In the genomic region with DNA sequence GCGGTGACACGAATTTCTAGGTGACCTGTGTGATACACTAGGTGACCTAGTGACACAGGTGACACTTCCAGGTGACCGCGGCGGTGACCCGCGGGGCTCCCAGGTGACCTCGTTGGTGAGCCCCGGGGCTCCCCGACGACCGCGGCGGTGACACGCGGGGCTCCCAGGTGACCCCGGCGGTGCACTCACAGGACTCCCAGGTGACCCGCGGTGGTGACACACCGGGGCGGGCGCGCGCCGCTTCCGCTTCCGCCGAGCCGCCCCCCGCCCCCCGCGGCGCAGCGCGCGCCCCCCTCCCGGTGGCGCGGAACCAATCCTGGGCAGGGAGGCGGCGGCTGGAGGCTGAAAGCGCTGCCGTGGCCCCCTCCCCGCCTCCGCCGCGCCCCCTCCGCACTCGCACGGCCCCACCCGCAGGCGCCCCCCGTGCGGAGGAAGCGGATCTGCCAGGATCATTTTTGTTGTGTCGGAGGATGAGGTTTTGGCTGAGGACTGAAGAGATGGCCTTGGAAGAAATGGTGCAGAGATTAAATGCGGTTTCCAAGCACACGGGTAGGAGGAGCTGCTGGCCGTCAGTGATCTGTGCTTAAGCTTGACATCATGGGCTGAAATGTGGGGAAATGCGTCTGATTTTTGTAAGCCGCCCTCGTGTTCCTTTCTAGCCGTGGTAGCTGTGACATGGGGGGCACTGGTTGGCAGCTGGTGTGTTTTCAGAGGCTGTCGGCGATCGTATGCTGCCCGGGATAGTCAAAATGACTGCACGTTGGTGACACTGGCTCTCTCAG, we compare ENCODE assay signal across 8 cellular contexts. TPM values are rescaled to one million over a fixed set of nuclear protein-coding genes. Genes with fewer than 3 reads are reported as not detected.
A peak's percentile ranks its signal among the peaks of the same experiment; 100 is the strongest.
DNase-seq lines count a peak whose midpoint lies in the region; ATAC-seq, FAIRE-seq and TF ChIP-seq lines count a peak whose summit lies in the region.

A gene with protein sequence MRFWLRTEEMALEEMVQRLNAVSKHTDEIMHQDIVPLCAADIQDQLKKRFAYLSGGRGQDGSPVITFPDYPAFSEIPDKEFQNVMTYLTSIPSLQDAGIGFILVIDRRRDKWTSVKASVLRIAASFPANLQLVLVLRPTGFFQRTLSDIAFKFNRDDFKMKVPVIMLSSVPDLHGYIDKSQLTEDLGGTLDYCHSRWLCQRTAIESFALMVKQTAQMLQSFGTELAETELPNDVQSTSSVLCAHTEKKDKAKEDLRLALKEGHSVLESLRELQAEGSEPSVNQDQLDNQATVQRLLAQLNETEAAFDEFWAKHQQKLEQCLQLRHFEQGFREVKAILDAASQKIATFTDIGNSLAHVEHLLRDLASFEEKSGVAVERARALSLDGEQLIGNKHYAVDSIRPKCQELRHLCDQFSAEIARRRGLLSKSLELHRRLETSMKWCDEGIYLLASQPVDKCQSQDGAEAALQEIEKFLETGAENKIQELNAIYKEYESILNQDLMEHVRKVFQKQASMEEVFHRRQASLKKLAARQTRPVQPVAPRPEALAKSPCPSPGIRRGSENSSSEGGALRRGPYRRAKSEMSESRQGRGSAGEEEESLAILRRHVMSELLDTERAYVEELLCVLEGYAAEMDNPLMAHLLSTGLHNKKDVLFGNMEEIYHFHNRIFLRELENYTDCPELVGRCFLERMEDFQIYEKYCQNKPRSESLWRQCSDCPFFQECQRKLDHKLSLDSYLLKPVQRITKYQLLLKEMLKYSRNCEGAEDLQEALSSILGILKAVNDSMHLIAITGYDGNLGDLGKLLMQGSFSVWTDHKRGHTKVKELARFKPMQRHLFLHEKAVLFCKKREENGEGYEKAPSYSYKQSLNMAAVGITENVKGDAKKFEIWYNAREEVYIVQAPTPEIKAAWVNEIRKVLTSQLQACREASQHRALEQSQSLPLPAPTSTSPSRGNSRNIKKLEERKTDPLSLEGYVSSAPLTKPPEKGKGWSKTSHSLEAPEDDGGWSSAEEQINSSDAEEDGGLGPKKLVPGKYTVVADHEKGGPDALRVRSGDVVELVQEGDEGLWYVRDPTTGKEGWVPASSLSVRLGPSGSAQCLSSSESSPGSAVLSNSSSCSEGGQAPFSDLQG (plus strand): TSS at position 305 of the 782 bp plus-strand sequence. CDS start 166 bp downstream, at position 471.

- no peak within 1 kb of the TSS for H3K9ac ChIP-seq in MM.1S (ENCODE audit: low read length)

- ATAC-seq in HG02870 (IDR thresholded peaks at IDR 0.05; ENCODE audit: unreplicated experiment): no peak

- no peaks in the 10 kb centered on the region for H3K79me2 ChIP-seq in MM.1S (ENCODE audit: low read length)

- H3K9me3 ChIP-seq in MM.1S (replicated peaks; ENCODE audit: insufficient read depth, low read length): no peaks in the 10 kb centered on the region

- peak within 1 kb of the TSS; percentile 31; the same call in 1 of the 2 replicates for H3K4me3 ChIP-seq in MM.1S (ENCODE audit: low read length)

- H4K20me1 ChIP-seq in MM.1S (ENCODE audit: insufficient read depth, low read length): no peaks in the 10 kb centered on the region

- FAIRE-seq in GM12892 (lab: Jason Lieb, UNC): no peak

- no peaks in the 10 kb centered on the region for H3K9me2 ChIP-seq in MM.1S (replicated peaks; ENCODE audit: insufficient read depth, low read length)

- no peaks in the 10 kb centered on the region for H3K36me3 ChIP-seq in MM.1S (replicated peaks; ENCODE audit: insufficient read depth, low read length)

- no peaks in the 10 kb centered on the region for H3F3A ChIP-seq in MM.1S (ENCODE audit: insufficient read depth, low read length)

- TF ChIP-seq POLR2A in GM12892 (IDR thresholded peaks at IDR 0.05; ENCODE audit: low read depth, low read length): no peak

- H3K4me2 ChIP-seq in MM.1S (ENCODE audit: low read depth, low read length): peak within 1 kb of the TSS; percentile 34; the same call in 1 of the 2 replicates

- peaks cover 4% of the 10 kb centered on the region; the same call in 1 of the 2 replicates for H3K4me1 ChIP-seq in MM.1S (ENCODE audit: low read length)

- DNase-seq in DMS114 treated with DMSO at 0.1 percent for 48 hours (lab: John Stamatoyannopoulos, UW; ENCODE audit: unreplicated experiment): peak; percentile 2
- no peak for DNase-seq in MM.1S
- DNase-seq in activated CD4-positive, CD25-positive, alpha-beta regulatory T cell (lab: John Stamatoyannopoulos, UW): peak; percentile 18 to 44 (median 37)
- peak; percentile 74 for DNase-seq in central memory CD4-positive, alpha-beta T cell
- peak; percentile 11 to 56 (median 38) for DNase-seq in stimulated activated CD4-positive, alpha-beta T cell treated with anti-CD3 and anti-CD28 coated beads, Interleukin-1b, Interleukin-23, amount 100 ng/mL, for 24 hours (ENCODE audit: low read depth in 4 of 4, low spot score in 1 of 4)
- DNase-seq in GM12892 (ENCODE audit: insufficient read length): no peak

- TF ChIP-seq CTCF in MM.1S (IDR thresholded peaks at IDR 0.05; ENCODE audit: low read length): peak; percentile 8

- no peak within 1 kb of the TSS for H2AFZ ChIP-seq in MM.1S (ENCODE audit: low read length)

- H3K27me3 ChIP-seq in MM.1S (replicated peaks; ENCODE audit: insufficient read depth, low read length) (peaks cover 95% of the 10 kb centered on the region), layer of hippocampus (ENCODE audit: control insufficient read depth, insufficient read depth, low read length) (peaks cover 7% of the 10 kb centered on the region)

- H3K27ac ChIP-seq in MM.1S (ENCODE audit: low read length) (no peak within 1 kb of the TSS), layer of hippocampus (ENCODE audit: low read depth, low read length) (peak within 1 kb of the TSS; percentile 52)

RNA-seq across cellular contexts. Expression of the gene that starts here (rescaled TPM):
- polyA plus RNA-seq in GM12892 (2012; ENCODE audit: missing spikeins): 1.1 TPM

Comparison
In these comparisons a context has a peak if more than half of its experiments do, and no peak if none do; other contexts are left out.
1. DNase-seq: peak in DMS114 treated with DMSO at 0.1 percent for 48 hours (single experiment), activated CD4-positive, CD25-positive, alpha-beta regulatory T cell (4 of 4), central memory CD4-positive, alpha-beta T cell (single experiment) and stimulated activated CD4-positive, alpha-beta T cell treated with anti-CD3 and anti-CD28 coated beads, Interleukin-1b, Interleukin-23, amount 100 ng/mL, for 24 hours (4 of 4); none in MM.1S (single experiment) and GM12892 (single experiment).